ENCODE assay signal across 19 cellular contexts in genomic region chr11:116643521-116643920, GRCh38.
A peak's percentile ranks its signal among the peaks of the same experiment; 100 is the strongest.
DNase-seq lines count a peak whose midpoint lies in the region; ATAC-seq and TF ChIP-seq lines count a peak whose summit lies in the region.
"Had no signal": no experiment of that assay in that cellular context is flagged by ENCODE, and none has a peak within 500 bp of the region (broad histone marks: within the 10 kb centered on the region; RNA-seq: fewer than 3 reads in every experiment).

No MANE protein-coding gene starts in this region.

- peaks cover 0 to 21% (median 0%) of the 10 kb centered on the region in 4 donors for H3K27me3 ChIP-seq in esophagus muscularis mucosa
- H3K27me3 ChIP-seq: BLaER1 had no signal

- H3K4me1 Mint-ChIP-seq in activated CD8-positive, alpha-beta T cell treated with anti-CD3 and anti-CD28 coated beads, Interleukin-2, amount 10 ng/mL, durations not matched to agents 7 days and 5 days (ENCODE audit: low read depth), result no peaks in the 10 kb centered on the region
- H3K4me1 Mint-ChIP-seq in activated CD8-positive, alpha-beta T cell treated with anti-CD3 and anti-CD28 coated beads for 36 hours (ENCODE audit: low read depth), result no peaks in the 10 kb centered on the region
- H3K4me1 Mint-ChIP-seq: CD14-positive monocyte; CD4-positive, alpha-beta memory T cell had no signal

- H3K27me3 Mint-ChIP-seq in activated CD8-positive, alpha-beta T cell treated with anti-CD3 and anti-CD28 coated beads, Interleukin-2, amount 10 ng/mL, durations not matched to agents 7 days and 5 days (ENCODE audit: low read depth), result no peaks in the 10 kb centered on the region
- H3K27me3 Mint-ChIP-seq in activated CD8-positive, alpha-beta T cell treated with anti-CD3 and anti-CD28 coated beads for 36 hours, result peaks cover 2% of the 10 kb centered on the region

- H3K36me3 Mint-ChIP-seq in activated CD8-positive, alpha-beta T cell treated with anti-CD3 and anti-CD28 coated beads, Interleukin-2, amount 10 ng/mL, durations not matched to agents 7 days and 5 days (ENCODE audit: low read depth), result no peaks in the 10 kb centered on the region
- no peaks in the 10 kb centered on the region for H3K36me3 Mint-ChIP-seq in activated CD8-positive, alpha-beta T cell treated with anti-CD3 and anti-CD28 coated beads for 36 hours (ENCODE audit: low read depth)
- H3K36me3 Mint-ChIP-seq: CD14-positive monocyte; CD4-positive, alpha-beta memory T cell had no signal

- no peaks in the 10 kb centered on the region for H3K36me3 ChIP-seq in esophagus muscularis mucosa
- H3K36me3 ChIP-seq: BLaER1 had no signal

- no peak for ATAC-seq in activated CD8-positive, alpha-beta T cell treated with anti-CD3 and anti-CD28 coated beads, Interleukin-2, amount 10 ng/mL, durations not matched to agents 7 days and 5 days
- ATAC-seq in activated CD8-positive, alpha-beta T cell treated with anti-CD3 and anti-CD28 coated beads for 36 hours, result no peak
- ATAC-seq in GM19035 (IDR thresholded peaks at IDR 0.05; ENCODE audit: unreplicated experiment), result no peak
- ATAC-seq: A549 had no signal

- CTCF ChIA-PET in activated CD8-positive, alpha-beta T cell treated with anti-CD3 and anti-CD28 coated beads, Interleukin-2, amount 10 ng/mL, durations not matched to agents 7 days and 5 days (lab: Charles Lee), result no interaction called here
- CTCF ChIA-PET in activated CD8-positive, alpha-beta T cell treated with anti-CD3 and anti-CD28 coated beads for 36 hours (lab: Charles Lee), result no interaction called here

- no peak for TF ChIP-seq POLR2A in esophagus muscularis mucosa (IDR thresholded peaks at IDR 0.05; ENCODE audit: low read depth)

- TF ChIP-seq CTCF in activated CD8-positive, alpha-beta T cell treated with anti-CD3 and anti-CD28 coated beads for 36 hours (IDR thresholded peaks at IDR 0.05), result no peak
- TF ChIP-seq CTCF in coronary artery (IDR thresholded peaks at IDR 0.05) (no peak), esophagus muscularis mucosa (IDR thresholded peaks at IDR 0.05) (no peak)

- H3K9me3 Mint-ChIP-seq in activated CD8-positive, alpha-beta T cell treated with anti-CD3 and anti-CD28 coated beads, Interleukin-2, amount 10 ng/mL, durations not matched to agents 7 days and 5 days (ENCODE audit: insufficient read depth), result no peaks in the 10 kb centered on the region
- no peaks in the 10 kb centered on the region for H3K9me3 Mint-ChIP-seq in activated CD8-positive, alpha-beta T cell treated with anti-CD3 and anti-CD28 coated beads for 36 hours
- H3K9me3 Mint-ChIP-seq: CD4-positive, alpha-beta memory T cell had no signal

- no peak overlapping the region for H3K4me3 ChIP-seq in coronary artery
- no peak overlapping the region for H3K4me3 ChIP-seq in esophagus muscularis mucosa
- H3K4me3 ChIP-seq: A549, BLaER1, GM23248 had no signal

- H3K27ac Mint-ChIP-seq in activated CD8-positive, alpha-beta T cell treated with anti-CD3 and anti-CD28 coated beads, Interleukin-2, amount 10 ng/mL, durations not matched to agents 7 days and 5 days, result no peak overlapping the region
- no peak overlapping the region for H3K27ac Mint-ChIP-seq in activated CD8-positive, alpha-beta T cell treated with anti-CD3 and anti-CD28 coated beads for 36 hours
- H3K27ac Mint-ChIP-seq: CD14-positive monocyte; CD4-positive, alpha-beta memory T cell had no signal

- no peak for TF ChIP-seq EP300 in esophagus muscularis mucosa (IDR thresholded peaks at IDR 0.05)

- no peaks in the 10 kb centered on the region for H3K4me1 ChIP-seq in esophagus muscularis mucosa
- H3K4me1 ChIP-seq: A549, BLaER1 had no signal

- H3K4me3 Mint-ChIP-seq in activated CD8-positive, alpha-beta T cell treated with anti-CD3 and anti-CD28 coated beads, Interleukin-2, amount 10 ng/mL, durations not matched to agents 7 days and 5 days, result no peak overlapping the region
- H3K4me3 Mint-ChIP-seq in activated CD8-positive, alpha-beta T cell treated with anti-CD3 and anti-CD28 coated beads for 36 hours, result no peak overlapping the region
- H3K4me3 Mint-ChIP-seq: CD14-positive monocyte; CD4-positive, alpha-beta memory T cell had no signal

- POLR2A ChIA-PET in activated CD8-positive, alpha-beta T cell treated with anti-CD3 and anti-CD28 coated beads, Interleukin-2, amount 10 ng/mL, durations not matched to agents 7 days and 5 days (lab: Charles Lee), result no interaction called here
- POLR2A ChIA-PET in activated CD8-positive, alpha-beta T cell treated with anti-CD3 and anti-CD28 coated beads for 36 hours (lab: Charles Lee), result no interaction called here

- 71% methylated on average over 8 of the region's 9 CpGs for WGBS in esophagus muscularis mucosa

- peaks cover 0 to 15% (median 5%) of the 10 kb centered on the region in 4 donors for H3K9me3 ChIP-seq in esophagus muscularis mucosa
- H3K9me3 ChIP-seq: A549, BLaER1 had no signal

- DNase-seq in activated CD8-positive, alpha-beta T cell treated with anti-CD3 and anti-CD28 coated beads, Interleukin-2, amount 10 ng/mL, durations not matched to agents 7 days and 5 days, result peak; percentile 4
- no peak for DNase-seq in activated CD8-positive, alpha-beta T cell treated with anti-CD3 and anti-CD28 coated beads for 36 hours
- DNase-seq in AG20443 (ENCODE audit: low spot score), result peak; percentile 4
- DNase-seq in coronary artery (ENCODE audit: low spot score), result peak; percentile 16
- DNase-seq in esophagus muscularis mucosa (ENCODE audit: extremely low spot score), result peak; percentile 78
- DNase-seq in HPDE6-E6E7 (ENCODE audit: extremely low spot score), result no peak
- DNase-seq in stimulated activated CD4-positive, alpha-beta T cell treated with anti-CD3 and anti-CD28 coated beads, Interleukin-4, amount 100 ng/mL, for 24 hours, result no peak
- DNase-seq: Calu3; CD4-positive, alpha-beta memory T cell; DMS 273 treated with DMSO at 0.1 percent for 48 hours; DMS53; DND-41; EL; GM23248 had no signal

- no peak overlapping the region for H3K27ac ChIP-seq in coronary artery
- H3K27ac ChIP-seq in esophagus muscularis mucosa (replicated peaks in 1 of 4), result no peak overlapping the region
- H3K27ac ChIP-seq: 22Rv1, A549, BLaER1, GM23248 had no signal

- intact Hi-C loops in activated CD8-positive, alpha-beta T cell treated with anti-CD3 and anti-CD28 coated beads for 36 hours (cut with micrococcal nuclease), result no loop called here
- intact Hi-C loops in esophagus muscularis mucosa (cut with DNase I), result no loop called here

Comparison
In these comparisons a context has a peak if more than half of its experiments do, and no peak if none do; other contexts are left out.
1. DNase-seq: peak in activated CD8-positive, alpha-beta T cell treated with anti-CD3 and anti-CD28 coated beads, Interleukin-2, amount 10 ng/mL, durations not matched to agents 7 days and 5 days (single experiment), AG20443 (single experiment), coronary artery (single experiment) and esophagus muscularis mucosa (single experiment); none in activated CD8-positive, alpha-beta T cell treated with anti-CD3 and anti-CD28 coated beads for 36 hours (single experiment), HPDE6-E6E7 (single experiment) and stimulated activated CD4-positive, alpha-beta T cell treated with anti-CD3 and anti-CD28 coated beads, Interleukin-4, amount 100 ng/mL, for 24 hours (single experiment).